Comparison of ENCODE assay signal across 8 cellular contexts in genomic region chr4:81052119-81053068, GRCh38. TPM values are rescaled to one million over a fixed set of nuclear protein-coding genes. Genes with fewer than 3 reads are reported as not detected.
DNase-seq lines count a peak whose midpoint lies in the region; ATAC-seq and TF ChIP-seq lines count a peak whose summit lies in the region.

No MANE protein-coding gene starts in this region.

- H3K9me2 ChIP-seq in DOHH2 (replicated peaks; ENCODE audit: control insufficient read depth, low read length): no peaks in the 10 kb centered on the region

- no peak for TF ChIP-seq EP300 in sigmoid colon (IDR thresholded peaks at IDR 0.05)

- H3K4me1 Mint-ChIP-seq in activated naive CD4-positive, alpha-beta T cell treated with anti-CD3 and anti-CD28 coated beads for 36 hours (ENCODE audit: low read depth): no peaks in the 10 kb centered on the region

- peak overlapping the region; percentile 1; the same call in 1 of the 2 replicates for H3K9ac ChIP-seq in OCI-LY3 (ENCODE audit: low read length)

- no peaks in the 10 kb centered on the region for H3K9me3 Mint-ChIP-seq in activated naive CD4-positive, alpha-beta T cell treated with anti-CD3 and anti-CD28 coated beads for 36 hours

- H3K36me3 ChIP-seq in DOHH2 (ENCODE audit: control insufficient read depth, low read length) (peaks cover 8% of the 10 kb centered on the region), OCI-LY3 (replicated peaks; ENCODE audit: low read depth, low read length) (no peaks in the 10 kb centered on the region), sigmoid colon (no peaks in the 10 kb centered on the region), vagina (no peaks in the 10 kb centered on the region)

- WGBS in sigmoid colon, 2 donors: 43 to 60% methylated on average over 7 of the region's 7 CpGs

- no peaks in the 10 kb centered on the region for H4K20me1 ChIP-seq in DOHH2 (ENCODE audit: control insufficient read depth, insufficient read depth, low read depth, low read length)
- H4K20me1 ChIP-seq in OCI-LY3 (ENCODE audit: insufficient read depth, low read length): no peaks in the 10 kb centered on the region

- H3K27ac ChIP-seq in DOHH2 (ENCODE audit: low read depth, low read length) (no peak overlapping the region; the same call in 1 of the 2 replicates), OCI-LY3 (ENCODE audit: low read length) (peak overlapping the region; percentile 67), sigmoid colon (peak overlapping the region in 3 of 4 donors; percentile 51 to 76 (median 57)), vagina (no peak overlapping the region)

- intact Hi-C loops in activated naive CD4-positive, alpha-beta T cell treated with anti-CD3 and anti-CD28 coated beads for 36 hours (cut with micrococcal nuclease): loop anchor here (1.0 to 10.0 kb wide), 3 partner anchors 686 to 828 kb away; no protein-coding TSS in a partner anchor
- intact Hi-C loops in left cardiac atrium (cut with DNase I) (loop anchor here in 1 of 2 donors (5.0 kb wide), 1 partner anchor 690 kb away; no protein-coding TSS in a partner anchor), sigmoid colon (cut with DNase I) (loop anchor here (1.0 kb wide), 1 partner anchor 686 kb away; no protein-coding TSS in a partner anchor), vagina (cut with DNase I) (no loop called here)

- H3K27ac Mint-ChIP-seq in activated naive CD4-positive, alpha-beta T cell treated with anti-CD3 and anti-CD28 coated beads for 36 hours: no peak overlapping the region

- no peaks in the 10 kb centered on the region for H3K27me3 Mint-ChIP-seq in activated naive CD4-positive, alpha-beta T cell treated with anti-CD3 and anti-CD28 coated beads for 36 hours (ENCODE audit: low read depth)

- peak; percentile 97 for ATAC-seq in GM19372 (IDR thresholded peaks at IDR 0.05; ENCODE audit: low read depth, unreplicated experiment)
- peak; percentile 99 for ATAC-seq in HG03342 (IDR thresholded peaks at IDR 0.05; ENCODE audit: unreplicated experiment)
- ATAC-seq in left cardiac atrium: peak; percentile 75 to 86

- no peaks in the 10 kb centered on the region for H3K36me3 Mint-ChIP-seq in activated naive CD4-positive, alpha-beta T cell treated with anti-CD3 and anti-CD28 coated beads for 36 hours (ENCODE audit: low read depth)

- TF ChIP-seq CTCF in DOHH2 (IDR thresholded peaks at IDR 0.05; ENCODE audit: low read depth, low read length, poor library complexity, severe bottlenecking) (peak; percentile 85), OCI-LY3 (IDR thresholded peaks at IDR 0.05; ENCODE audit: low read depth, low read length) (peak; percentile 94), sigmoid colon (IDR thresholded peaks at IDR 0.05) (peak; percentile 38 to 74 (median 63)), vagina (IDR thresholded peaks at IDR 0.05) (no peak)

- H2AFZ ChIP-seq in OCI-LY3 (ENCODE audit: low read depth, low read length): no peak overlapping the region

- H3F3A ChIP-seq in DOHH2 (ENCODE audit: control insufficient read depth, insufficient read depth): no peaks in the 10 kb centered on the region

- peak; percentile 64 for DNase-seq in activated naive CD4-positive, alpha-beta T cell treated with anti-CD3 and anti-CD28 coated beads for 36 hours
- peak; percentile 53 for DNase-seq in left cardiac atrium
- DNase-seq in sigmoid colon: peak; percentile 80
- no peak for DNase-seq in vagina (ENCODE audit: extremely low spot score in 2 of 2)

- H3K4me3 ChIP-seq in DOHH2 (ENCODE audit: low read length) (peak overlapping the region; percentile 17; the same call in 1 of the 2 replicates), OCI-LY3 (ENCODE audit: low read length) (peak overlapping the region; percentile 53), sigmoid colon (no peak overlapping the region), vagina (no peak overlapping the region)

- H3K4me1 ChIP-seq in DOHH2 (ENCODE audit: control insufficient read depth, low read length) (peaks cover 34% of the 10 kb centered on the region), OCI-LY3 (ENCODE audit: low read length) (peaks cover 28% of the 10 kb centered on the region), sigmoid colon (peaks cover 0 to 72% (median 46%) of the 10 kb centered on the region in 4 donors), vagina (no peaks in the 10 kb centered on the region)

- TF ChIP-seq POLR2A in sigmoid colon (IDR thresholded peaks at IDR 0.05) (no peak), vagina (IDR thresholded peaks at IDR 0.05) (no peak)

- no peaks in the 10 kb centered on the region for H3K27me3 ChIP-seq in DOHH2 (ENCODE audit: control insufficient read depth, low read length)
- peaks cover 39% of the 10 kb centered on the region for H3K27me3 ChIP-seq in OCI-LY3 (ENCODE audit: low read depth, low read length)
- no peaks in the 10 kb centered on the region for H3K27me3 ChIP-seq in sigmoid colon
- no peaks in the 10 kb centered on the region for H3K27me3 ChIP-seq in vagina

- CTCF ChIA-PET in activated naive CD4-positive, alpha-beta T cell treated with anti-CD3 and anti-CD28 coated beads for 36 hours (lab: Charles Lee): interaction anchor here (0.7 to 3.4 kb wide), 10 partner anchors 9 to 1337 kb away, joined by 3 to 15 read pairs (median 4); no protein-coding TSS in a partner anchor

- H3K79me2 ChIP-seq in DOHH2 (ENCODE audit: control insufficient read depth, low read length) (no peaks in the 10 kb centered on the region), OCI-LY3 (ENCODE audit: low read length) (no peaks in the 10 kb centered on the region)

- no peak overlapping the region for H3K4me3 Mint-ChIP-seq in activated naive CD4-positive, alpha-beta T cell treated with anti-CD3 and anti-CD28 coated beads for 36 hours

- no peaks in the 10 kb centered on the region for H3K9me3 ChIP-seq in DOHH2 (ENCODE audit: control insufficient read depth, insufficient read depth, low read length)
- H3K9me3 ChIP-seq in OCI-LY3 (ENCODE audit: insufficient read depth, low read length): no peaks in the 10 kb centered on the region
- no peaks in the 10 kb centered on the region for H3K9me3 ChIP-seq in sigmoid colon
- H3K9me3 ChIP-seq in vagina: no peaks in the 10 kb centered on the region

- H3K4me2 ChIP-seq in DOHH2 (ENCODE audit: low read length) (peak overlapping the region; percentile 35), OCI-LY3 (ENCODE audit: low read length) (peak overlapping the region; percentile 73)

RNA-seq across cellular contexts. Expression of gene BMP3, which starts 21.9 kb away (rescaled TPM):
- not detected for total RNA-seq in activated naive CD4-positive, alpha-beta T cell treated with anti-CD3 and anti-CD28 coated beads for 36 hours
- total RNA-seq in left cardiac atrium: under 1 TPM; 0.08 to 0.09 TPM
- 10 to 100 TPM; 30.5 to 63.1 (median 40.7) TPM for total RNA-seq in sigmoid colon
- 1 to 10 TPM; 3.7 to 5.3 (median 4.2) TPM for polyA plus RNA-seq in sigmoid colon
- total RNA-seq in vagina: 0.25 TPM

Comparison
In these comparisons a context has a peak if more than half of its experiments do, and no peak if none do; other contexts are left out.
1. H3K27ac ChIP-seq: peak in OCI-LY3 (single experiment) and sigmoid colon (3 of 4); none in DOHH2 (single experiment) and vagina (single experiment).
2. H3K4me3 ChIP-seq: peak in DOHH2 (single experiment) and OCI-LY3 (single experiment); none in sigmoid colon (0 of 4) and vagina (0 of 2).
3. CTCF ChIP-seq: peak in DOHH2 (single experiment), OCI-LY3 (single experiment) and sigmoid colon (4 of 4); none in vagina (0 of 3).
4. DNase-seq: peak in activated naive CD4-positive, alpha-beta T cell treated with anti-CD3 and anti-CD28 coated beads for 36 hours (single experiment), left cardiac atrium (single experiment) and sigmoid colon (single experiment); none in vagina (0 of 2).
5. RNA of gene BMP3, which starts 21.9 kb away (total RNA-seq): 30.5 to 63.1 TPM in sigmoid colon; 0.25 TPM in vagina (single experiment), 0.08 to 0.09 TPM in left cardiac atrium and not detected in activated naive CD4-positive, alpha-beta T cell treated with anti-CD3 and anti-CD28 coated beads for 36 hours; every median in the first group is over 10 times any median in the second.
6. Peak in every context shown above with its lines, with median percentiles within 50 percentile points of each other: ATAC-seq.